ENCODE assay signal across 1 cellular context in the genomic region with DNA sequence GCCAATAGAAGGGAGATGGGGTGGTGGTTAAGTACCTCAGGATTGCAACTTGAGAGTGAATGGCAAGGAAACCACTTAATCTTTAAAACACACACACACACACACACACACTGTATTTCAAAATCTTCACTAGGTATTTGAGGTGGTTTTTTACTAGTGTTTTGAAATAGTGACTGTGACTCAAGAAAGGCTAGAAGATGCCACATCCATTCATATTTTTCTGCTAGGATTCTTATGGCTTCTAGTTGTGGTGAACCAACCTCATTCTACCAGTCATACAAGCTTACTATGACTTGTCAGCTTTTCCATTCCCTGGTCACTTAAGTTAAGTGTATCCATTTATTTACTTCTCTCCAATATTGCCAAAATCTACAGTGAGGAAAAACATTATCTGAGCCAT.
TF ChIP-seq lines count a peak whose summit lies in the region.

No MANE protein-coding gene starts in this region.

TF ChIP-seq in A549, 52 proteins besides CTCF, POLR2A, EP300 and RAD21 (continued from another document):
- TF ChIP-seq USF2 (IDR thresholded peaks at IDR 0.05): no peak
